8 cellular contexts compared by ENCODE assay signal in genomic region chr3:184176377-184177330, GRCh38. TPM values are rescaled to one million over a fixed set of nuclear protein-coding genes. Genes with fewer than 3 reads are reported as not detected.
DNase-seq lines count a peak whose midpoint lies in the region; TF ChIP-seq lines count a peak whose summit lies in the region.

No MANE protein-coding gene starts in this region.

- H3K4me1 Mint-ChIP-seq in MCF 10A (ENCODE audit: insufficient read depth, unreplicated experiment) = peaks cover 19% of the 10 kb centered on the region

- intact Hi-C loops in MCF 10A (cut with micrococcal nuclease) = no loop called here

- H3K36me3 Mint-ChIP-seq in MCF 10A (ENCODE audit: insufficient read depth, unreplicated experiment) = peaks cover 44% of the 10 kb centered on the region

- POLR2A ChIA-PET in MCF 10A (lab: Yijun Ruan, JAX) = interaction anchor here (0.5 to 4.3 kb wide), 10 partner anchors 8 to 805 kb away, joined by 3 to 31 read pairs (median 4); partner anchors contain the start of genes ABCF3, EEF1AKMT4 and EIF2B5

- CTCF ChIA-PET in MCF 10A (lab: Yijun Ruan, JAX) = interaction anchor here (0.6 to 1.1 kb wide), 4 partner anchors 50 to 271 kb away, joined by 3 to 4 read pairs (median 3); no protein-coding TSS in a partner anchor

- H3K4me3 ChIP-seq in skeletal muscle cell (ENCODE audit: low read depth, low read length) = peak overlapping the region; percentile 99

- no TSS peak for BruUV-seq in MCF 10A (replicated peaks; lab: Mats Ljungman, UMichigan)

- peak overlapping the region; percentile 95 for H3K27ac Mint-ChIP-seq in MCF 10A (ENCODE audit: low read depth, unreplicated experiment)

- DNase-seq in NCI-H146 (lab: John Stamatoyannopoulos, UW) = peak; percentile 32
- DNase-seq in NCI-H146 treated with DMSO at 0.1 percent for 48 hours (lab: John Stamatoyannopoulos, UW; ENCODE audit: unreplicated experiment) = no peak
- DNase-seq in NOMO-1 treated with dmso at 0.1 percent for 144 hours (lab: John Stamatoyannopoulos, UW; ENCODE audit: unreplicated experiment) = peak; percentile 65
- DNase-seq in MCF 10A (ENCODE audit: unreplicated experiment) = peak; percentile 87
- peak; percentile 84 for DNase-seq in iPS-NIHi7 (ENCODE audit: extremely low spot score)
- DNase-seq in skeletal muscle cell (ENCODE audit: low read depth) = peak; percentile 90
- DNase-seq in cerebellar cortex (ENCODE audit: low spot score) = no peak
- DNase-seq in NCI-H524 treated with DMSO at 0.1 percent for 48 hours (lab: John Stamatoyannopoulos, UW) = no peak

- no peaks in the 10 kb centered on the region for H3K27me3 Mint-ChIP-seq in MCF 10A (ENCODE audit: insufficient read depth, unreplicated experiment)

- no peaks in the 10 kb centered on the region for H3K9me3 Mint-ChIP-seq in MCF 10A (ENCODE audit: unreplicated experiment)

- H3K4me3 Mint-ChIP-seq in MCF 10A (ENCODE audit: unreplicated experiment) = peak overlapping the region; percentile 100

- TF ChIP-seq CTCF in MCF 10A (IDR thresholded peaks at IDR 0.05; ENCODE audit: unreplicated experiment) = no peak

RNA-seq across cellular contexts. Expression of gene AP2M1, which starts 2.0 kb away (rescaled TPM):
- 280 and 301 TPM in 2 replicates for total RNA-seq in MCF 10A (2022)

RNA-seq across cellular contexts. Expression of gene ABCF3, which starts 9.3 kb away (rescaled TPM):
- 62.7 and 73.9 TPM in 2 replicates for total RNA-seq in MCF 10A (2022)

RNA-seq across cellular contexts. Expression of gene DVL3, which starts 21.5 kb away (rescaled TPM):
- total RNA-seq in MCF 10A (2022) = 73.4 and 74.5 TPM in 2 replicates

RNA-seq across cellular contexts. Expression of gene EIF2B5, which starts 41.5 kb away (rescaled TPM):
- 33.8 and 36.1 TPM in 2 replicates for total RNA-seq in MCF 10A (2022)

RNA-seq across cellular contexts. Expression of gene VWA5B2, which starts 52.7 kb away (rescaled TPM):
- total RNA-seq in MCF 10A (2022) = not detected in 2 replicates

Comparison
In these comparisons a context has a peak if more than half of its experiments do, and no peak if none do; other contexts are left out.
1. DNase-seq: peak in NCI-H146 (single experiment), NOMO-1 treated with dmso at 0.1 percent for 144 hours (single experiment), MCF 10A (single experiment), iPS-NIHi7 (single experiment) and skeletal muscle cell (single experiment); none in NCI-H146 treated with DMSO at 0.1 percent for 48 hours (single experiment), cerebellar cortex (single experiment) and NCI-H524 treated with DMSO at 0.1 percent for 48 hours (single experiment).